Comparison of ENCODE assay signal across 12 cellular contexts in genomic region chr5:56735845-56736641, GRCh38.
DNase-seq lines count a peak whose midpoint lies in the region; ATAC-seq, FAIRE-seq and TF ChIP-seq lines count a peak whose summit lies in the region.
"Had no signal": no experiment of that assay in that cellular context is flagged by ENCODE, and none has a peak within 500 bp of the region (broad histone marks: within the 10 kb centered on the region; RNA-seq: fewer than 3 reads in every experiment).

No MANE protein-coding gene starts in this region.

- no peak overlapping the region for H3K27ac ChIP-seq in SK-N-SH (ENCODE audit: low read depth in 2 of 2, low read length in 1 of 2)
- peak overlapping the region; percentile 33 to 81 (median 72) for H3K27ac ChIP-seq in spleen
- H3K27ac ChIP-seq in kidney (ENCODE audit: low read depth in 2 of 2, low read length in 2 of 2), result no peak overlapping the region
- H3K27ac ChIP-seq: testis had no signal

- H3K27ac Mint-ChIP-seq in activated CD4-positive, alpha-beta T cell treated with anti-CD3 and anti-CD28 coated beads, Interleukin-2, amount 10 ng/mL, durations not matched to agents 7 days and 5 days, result peak overlapping the region; percentile 91

- peaks cover 42% of the 10 kb centered on the region for H3K4me1 Mint-ChIP-seq in activated CD4-positive, alpha-beta T cell treated with anti-CD3 and anti-CD28 coated beads, Interleukin-2, amount 10 ng/mL, durations not matched to agents 7 days and 5 days

- no peak for TF ChIP-seq RAD21 in SK-N-SH (IDR thresholded peaks at IDR 0.05; ENCODE audit: low read length)

- no peak overlapping the region for H3K4me2 ChIP-seq in SK-N-SH

- H3K36me3 ChIP-seq in SK-N-SH (replicated peaks in 1 of 2; ENCODE audit: control insufficient read depth in 1 of 2, insufficient read depth in 2 of 2, low read length in 1 of 2) (no peaks in the 10 kb centered on the region), spleen (no peaks in the 10 kb centered on the region), kidney (ENCODE audit: control insufficient read depth in 1 of 2, insufficient read depth in 2 of 2, low read length in 2 of 2) (no peaks in the 10 kb centered on the region)

- H3K4me1 ChIP-seq in SK-N-SH (ENCODE audit: control insufficient read depth in 1 of 2, insufficient read depth in 2 of 2, low read depth in 1 of 2, low read length in 1 of 2) (peaks cover 5 to 6% of the 10 kb centered on the region in 2 experiments; a peak in 1 of 4 replicates), spleen (peaks cover 26 to 62% (median 43%) of the 10 kb centered on the region in 6 donors), kidney (ENCODE audit: control insufficient read depth in 1 of 2, insufficient read depth in 1 of 2, low read depth in 1 of 2, low read length in 2 of 2) (peaks cover 9 to 15% of the 10 kb centered on the region in 2 donors)
- H3K4me1 ChIP-seq: testis had no signal

- H4K20me1 ChIP-seq in SK-N-SH (ENCODE audit: insufficient read depth), result no peaks in the 10 kb centered on the region

- no peak for FAIRE-seq in kidney (lab: Jason Lieb, UNC)
- FAIRE-seq: H1 had no signal

- no peak overlapping the region for H3K9ac ChIP-seq in SK-N-SH
- no peak overlapping the region for H3K9ac ChIP-seq in kidney (ENCODE audit: low read length in 2 of 2)

- no peaks in the 10 kb centered on the region for H3K27me3 Mint-ChIP-seq in activated CD4-positive, alpha-beta T cell treated with anti-CD3 and anti-CD28 coated beads, Interleukin-2, amount 10 ng/mL, durations not matched to agents 7 days and 5 days

- H3K27me3 ChIP-seq in SK-N-SH (ENCODE audit: insufficient read depth) (no peaks in the 10 kb centered on the region), spleen (replicated peaks in 1 of 7) (no peaks in the 10 kb centered on the region)
- H3K27me3 ChIP-seq: dorsolateral prefrontal cortex, testis had no signal

- DNase-seq in activated CD4-positive, alpha-beta T cell treated with anti-CD3 and anti-CD28 coated beads, Interleukin-2, amount 10 ng/mL, durations not matched to agents 7 days and 5 days, result peak; percentile 20
- no peak for DNase-seq in activated CD4-positive, alpha-beta T cell treated with anti-CD3 and anti-CD28 coated beads for 4 hours
- DNase-seq in SK-N-SH (no peak), germinal center (ENCODE audit: low spot score) (peak; percentile 33), spleen (no peak), kidney (no peak)
- DNase-seq: dorsolateral prefrontal cortex, NCI-H748 treated with DMSO at 0.1 percent for 48 hours, testis had no signal

- H3K79me2 ChIP-seq in SK-N-SH (ENCODE audit: insufficient read depth), result no peaks in the 10 kb centered on the region

- POLR2A ChIA-PET in activated CD4-positive, alpha-beta T cell treated with anti-CD3 and anti-CD28 coated beads, Interleukin-2, amount 10 ng/mL, durations not matched to agents 7 days and 5 days (lab: Charles Lee), result interaction anchor here (0.5 to 0.6 kb wide), 2 partner anchors 15 to 452 kb away, joined by 3 to 4 read pairs; no protein-coding TSS in a partner anchor
- POLR2A ChIA-PET in SK-N-SH (lab: Yijun Ruan, JAX), result no interaction called here

- no peak for TF ChIP-seq EP300 in SK-N-SH (IDR thresholded peaks at IDR 0.05; ENCODE audit: borderline replicate concordance in 1 of 2, low read depth in 1 of 2, low read length in 1 of 2)

- CTCF ChIA-PET in activated CD4-positive, alpha-beta T cell treated with anti-CD3 and anti-CD28 coated beads, Interleukin-2, amount 10 ng/mL, durations not matched to agents 7 days and 5 days (lab: Charles Lee), result interaction anchor here (0.6 to 1.0 kb wide), 6 partner anchors 11 to 437 kb away, joined by 3 to 4 read pairs (median 4); no protein-coding TSS in a partner anchor
- CTCF ChIA-PET in SK-N-SH (lab: Yijun Ruan, JAX), result interaction anchor here (0.7 to 1.1 kb wide), 3 partner anchors 16 to 66 kb away, joined by 3 to 4 read pairs (median 3); no protein-coding TSS in a partner anchor

- intact Hi-C loops in spleen (cut with DNase I; ENCODE audit: low total_unique reads), result no loop called here
- intact Hi-C loops in kidney (cut with DNase I), result no loop called here

- TF ChIP-seq CTCF in SK-N-SH (IDR thresholded peaks at IDR 0.05) (no peak), spleen (IDR thresholded peaks at IDR 0.05 in 8 of 11, conservative IDR thresholded peaks at IDR 0.05 in 3 of 11) (no peak), kidney (IDR thresholded peaks at IDR 0.05; ENCODE audit: borderline replicate concordance, extremely low read depth, insufficient read depth) (no peak)

- H3K4me3 ChIP-seq in SK-N-SH (ENCODE audit: low read depth in 2 of 2, low read length in 1 of 2), result no peak overlapping the region
- H3K4me3 ChIP-seq in spleen, result peak overlapping the region in 1 of 8 donors; percentile 17
- H3K4me3 ChIP-seq in kidney (ENCODE audit: low read length in 2 of 2), result no peak overlapping the region
- H3K4me3 ChIP-seq: dorsolateral prefrontal cortex, testis had no signal

- peaks cover 17% of the 10 kb centered on the region for H3K9me3 Mint-ChIP-seq in activated CD4-positive, alpha-beta T cell treated with anti-CD3 and anti-CD28 coated beads, Interleukin-2, amount 10 ng/mL, durations not matched to agents 7 days and 5 days

- no peaks in the 10 kb centered on the region for H3F3A ChIP-seq in SK-N-SH (replicated peaks; ENCODE audit: insufficient read depth)

- H3K9me3 ChIP-seq in SK-N-SH, result no peaks in the 10 kb centered on the region
- no peaks in the 10 kb centered on the region for H3K9me3 ChIP-seq in spleen
- no peaks in the 10 kb centered on the region for H3K9me3 ChIP-seq in kidney (ENCODE audit: control insufficient read depth in 1 of 2, low read length in 2 of 2)
- H3K9me3 ChIP-seq: testis had no signal

- WGBS in SK-N-SH (ENCODE audit: low lambda C conversion rate), result 77% methylated on average over 9 of the region's 9 CpGs
- WGBS in spleen, 5 donors, result 11 to 16% (median 14%) methylated on average over 9 of the region's 9 CpGs

- TF ChIP-seq POLR2A in spleen (IDR thresholded peaks at IDR 0.05), result no peak

- peaks cover 22% of the 10 kb centered on the region for H3K36me3 Mint-ChIP-seq in activated CD4-positive, alpha-beta T cell treated with anti-CD3 and anti-CD28 coated beads, Interleukin-2, amount 10 ng/mL, durations not matched to agents 7 days and 5 days (ENCODE audit: low read depth)

- no peak overlapping the region for H2AFZ ChIP-seq in SK-N-SH (ENCODE audit: low read depth)

- H3K4me3 Mint-ChIP-seq in activated CD4-positive, alpha-beta T cell treated with anti-CD3 and anti-CD28 coated beads, Interleukin-2, amount 10 ng/mL, durations not matched to agents 7 days and 5 days, result no peak overlapping the region

- ATAC-seq in HG02970 (IDR thresholded peaks at IDR 0.05; ENCODE audit: low FRiP score, unreplicated experiment) (no peak), GM19324 (IDR thresholded peaks at IDR 0.05; ENCODE audit: low FRiP score, unreplicated experiment) (no peak)

- H3K9me2 ChIP-seq in SK-N-SH, result no peaks in the 10 kb centered on the region

TF ChIP-seq in SK-N-SH, 30 proteins besides CTCF, POLR2A, EP300 and RAD21:
- TF ChIP-seq, protein P1, sequence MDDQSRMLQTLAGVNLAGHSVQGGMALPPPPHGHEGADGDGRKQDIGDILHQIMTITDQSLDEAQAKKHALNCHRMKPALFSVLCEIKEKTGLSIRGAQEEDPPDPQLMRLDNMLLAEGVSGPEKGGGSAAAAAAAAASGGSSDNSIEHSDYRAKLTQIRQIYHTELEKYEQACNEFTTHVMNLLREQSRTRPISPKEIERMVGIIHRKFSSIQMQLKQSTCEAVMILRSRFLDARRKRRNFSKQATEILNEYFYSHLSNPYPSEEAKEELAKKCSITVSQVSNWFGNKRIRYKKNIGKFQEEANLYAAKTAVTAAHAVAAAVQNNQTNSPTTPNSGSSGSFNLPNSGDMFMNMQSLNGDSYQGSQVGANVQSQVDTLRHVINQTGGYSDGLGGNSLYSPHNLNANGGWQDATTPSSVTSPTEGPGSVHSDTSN (IDR thresholded peaks at IDR 0.05), result peak; percentile 33; the same call in 1 of the 2 replicates
- TF ChIP-seq RXRA (IDR thresholded peaks at IDR 0.05; ENCODE audit: borderline replicate concordance, low read depth) (no peak), NRF1 (IDR thresholded peaks at IDR 0.05; ENCODE audit: low read depth, low read length) (no peak), TCF12 (IDR thresholded peaks at IDR 0.05) (peak; percentile 26; the same call in 1 of the 2 replicates)
TF ChIP-seq in SK-N-SH: peak in this region for 2.

Comparison
In these comparisons a context has a peak if more than half of its experiments do, and no peak if none do; other contexts are left out.
1. DNase-seq: peak in activated CD4-positive, alpha-beta T cell treated with anti-CD3 and anti-CD28 coated beads, Interleukin-2, amount 10 ng/mL, durations not matched to agents 7 days and 5 days (single experiment) and germinal center (single experiment); none in activated CD4-positive, alpha-beta T cell treated with anti-CD3 and anti-CD28 coated beads for 4 hours (0 of 2), SK-N-SH (single experiment), spleen (single experiment) and kidney (single experiment).
2. H3K27ac ChIP-seq: peak in spleen (8 of 8); none in SK-N-SH (0 of 2) and kidney (0 of 2).